Comparison of ENCODE assay signal across 8 cellular contexts in the genomic region with DNA sequence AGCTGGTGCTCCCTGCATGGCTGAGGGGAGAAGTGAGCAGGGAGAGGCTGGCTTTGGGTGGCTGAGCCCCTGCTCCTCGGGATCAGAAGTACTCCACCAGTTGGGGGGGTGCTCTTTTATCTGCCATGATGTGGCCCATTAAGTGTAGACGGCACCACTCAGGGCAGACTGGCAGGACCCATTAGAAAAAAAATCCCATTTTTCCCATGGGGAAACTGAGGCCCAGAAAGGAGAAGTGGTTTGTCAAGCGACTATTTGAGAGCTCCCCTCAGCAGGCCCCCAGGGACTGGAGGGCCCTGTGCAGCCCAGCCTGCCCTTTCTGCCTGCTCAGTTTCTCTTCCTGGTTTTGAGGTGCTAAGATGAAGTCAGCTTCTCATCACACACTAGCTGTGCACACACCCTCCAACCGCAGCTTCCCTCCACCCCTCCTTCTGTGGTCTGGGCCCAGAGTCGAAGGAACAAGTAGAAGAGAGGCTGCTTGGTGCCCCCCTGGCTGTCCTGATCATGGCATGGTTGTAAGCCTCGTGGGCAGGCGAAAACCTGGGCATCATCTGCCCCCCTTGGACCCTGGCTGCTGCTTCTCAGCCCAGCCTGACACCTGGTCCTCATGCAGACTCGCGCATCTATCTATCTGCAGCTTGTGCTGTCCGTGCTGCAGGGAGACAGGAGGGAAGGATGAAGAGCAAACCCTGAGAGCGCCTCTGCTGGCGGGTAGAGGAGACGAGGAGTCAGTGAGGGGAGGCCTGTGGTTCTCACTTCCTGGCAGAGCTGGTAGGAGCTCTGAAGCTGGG. TPM values are rescaled to one million over a fixed set of nuclear protein-coding genes. Genes with fewer than 3 reads are reported as not detected.
A peak's percentile ranks its signal among the peaks of the same experiment; 100 is the strongest.
DNase-seq lines count a peak whose midpoint lies in the region; ATAC-seq, FAIRE-seq and TF ChIP-seq lines count a peak whose summit lies in the region.

No MANE protein-coding gene starts in this region.

- peaks cover 4 to 13% of the 10 kb centered on the region in 2 donors for H3K36me3 ChIP-seq in duodenal mucosa (ENCODE audit: control insufficient read depth in 1 of 2, insufficient read depth in 2 of 2, low read length in 2 of 2)

- CTCF ChIA-PET in activated CD4-positive, alpha-beta memory T cell treated with anti-CD3 and anti-CD28 coated beads for 36 hours (lab: Charles Lee): interaction anchor here (0.5 to 22.0 kb wide), 27 partner anchors 8 to 242 kb away, joined by 3 to 1220 read pairs (median 4); partner anchors contain the start of genes COX5A, CSK, FAM219B and MPI

- H3K36me3 Mint-ChIP-seq in activated CD4-positive, alpha-beta memory T cell treated with anti-CD3 and anti-CD28 coated beads for 36 hours: peaks cover 69% of the 10 kb centered on the region
- H3K36me3 Mint-ChIP-seq in mesothelial cell of epicardium: no peaks in the 10 kb centered on the region

- peak; percentile 41 for ATAC-seq in HG02588 (IDR thresholded peaks at IDR 0.05; ENCODE audit: unreplicated experiment)

- H3K9me3 Mint-ChIP-seq in activated CD4-positive, alpha-beta memory T cell treated with anti-CD3 and anti-CD28 coated beads for 36 hours: no peaks in the 10 kb centered on the region
- no peaks in the 10 kb centered on the region for H3K9me3 Mint-ChIP-seq in mesothelial cell of epicardium

- H3K27me3 Mint-ChIP-seq in activated CD4-positive, alpha-beta memory T cell treated with anti-CD3 and anti-CD28 coated beads for 36 hours: no peaks in the 10 kb centered on the region
- no peaks in the 10 kb centered on the region for H3K27me3 Mint-ChIP-seq in mesothelial cell of epicardium (ENCODE audit: low read depth)

- peak overlapping the region; percentile 90 for H3K4me3 Mint-ChIP-seq in activated CD4-positive, alpha-beta memory T cell treated with anti-CD3 and anti-CD28 coated beads for 36 hours
- no peak overlapping the region for H3K4me3 Mint-ChIP-seq in mesothelial cell of epicardium

- peak; percentile 70 for DNase-seq in GM12892 (ENCODE audit: insufficient read length)
- peak; percentile 43 for DNase-seq in NCI-H226
- DNase-seq in activated CD4-positive, alpha-beta memory T cell treated with anti-CD3 and anti-CD28 coated beads for 36 hours: peak; percentile 97
- peak in 1 of 2 experiments; percentile 57 for DNase-seq in mesothelial cell of epicardium (ENCODE audit: low spot score in 2 of 2, unreplicated experiment in 2 of 2)
- DNase-seq in stimulated activated CD8-positive, alpha-beta memory T cell treated with anti-CD3 and anti-CD28 coated beads, Interleukin-7, amount 100 ng/mL, for 48 hours (ENCODE audit: extremely low read depth in 1 of 2, low read depth in 1 of 2): peak; percentile 82 to 95
- DNase-seq in NCI-H446 (lab: John Stamatoyannopoulos, UW): no peak

- peak overlapping the region; percentile 55 for H3K27ac ChIP-seq in duodenal mucosa (ENCODE audit: low read depth, low read length)

- POLR2A ChIA-PET in activated CD4-positive, alpha-beta memory T cell treated with anti-CD3 and anti-CD28 coated beads for 36 hours (lab: Charles Lee): interaction anchor here (0.7 to 9.4 kb wide), 12 partner anchors 8 to 151 kb away, joined by 3 to 116 read pairs (median 7); partner anchors contain the start of genes COX5A, CSK, FAM219B and ULK3

- no peaks in the 10 kb centered on the region for H3K9me3 ChIP-seq in duodenal mucosa (ENCODE audit: control insufficient read depth in 1 of 2, low read length in 2 of 2)

- TF ChIP-seq CTCF in mesothelial cell of epicardium (IDR thresholded peaks at IDR 0.05; ENCODE audit: unreplicated experiment): no peak

- H3K27ac Mint-ChIP-seq in activated CD4-positive, alpha-beta memory T cell treated with anti-CD3 and anti-CD28 coated beads for 36 hours: peak overlapping the region; percentile 99
- H3K27ac Mint-ChIP-seq in mesothelial cell of epicardium: peak overlapping the region; percentile 82

- no peaks in the 10 kb centered on the region for H3K27me3 ChIP-seq in duodenal mucosa (ENCODE audit: control insufficient read depth in 1 of 2, insufficient read depth in 2 of 2, low read length in 2 of 2)

- FAIRE-seq in GM12892 (lab: Jason Lieb, UNC): no peak

- peaks cover 91 to 97% of the 10 kb centered on the region in 2 donors for H3K4me1 ChIP-seq in duodenal mucosa (ENCODE audit: control insufficient read depth in 1 of 2, insufficient read depth in 2 of 2, low read length in 2 of 2)

- H3K9ac ChIP-seq in duodenal mucosa (ENCODE audit: low read depth in 1 of 2, low read length in 2 of 2): peak overlapping the region; percentile 52 to 71

- H3K4me1 Mint-ChIP-seq in activated CD4-positive, alpha-beta memory T cell treated with anti-CD3 and anti-CD28 coated beads for 36 hours (ENCODE audit: low read depth): peaks cover 53% of the 10 kb centered on the region
- peaks cover 44% of the 10 kb centered on the region for H3K4me1 Mint-ChIP-seq in mesothelial cell of epicardium

- no peak for TF ChIP-seq POLR2A in GM12892 (IDR thresholded peaks at IDR 0.05; ENCODE audit: low read depth, low read length)

- H3K4me3 ChIP-seq in duodenal mucosa (ENCODE audit: low read depth in 1 of 2, low read length in 2 of 2): peak overlapping the region; percentile 58 to 67

- intact Hi-C loops in activated CD4-positive, alpha-beta memory T cell treated with anti-CD3 and anti-CD28 coated beads for 36 hours (cut with micrococcal nuclease): loop anchor here (1.0 to 10.0 kb wide), 9 partner anchors 9 to 793 kb away; partner anchors contain the start of genes ARID3B, C15orf39, MPI and PML

RNA-seq across cellular contexts. Expression of gene CSK, which starts 5.6 kb away (rescaled TPM):
- 114 TPM for polyA plus RNA-seq in GM12892 (2012; ENCODE audit: missing spikeins)
- total RNA-seq in activated CD4-positive, alpha-beta memory T cell treated with anti-CD3 and anti-CD28 coated beads for 36 hours: 100 to 1,000 TPM; 260 to 262 TPM
- total RNA-seq in mesothelial cell of epicardium: 57.0 to 59.0 TPM (median 58.1 TPM) in 3 replicates

RNA-seq across cellular contexts. Expression of gene LMAN1L, which starts 25.2 kb away (rescaled TPM):
- polyA plus RNA-seq in GM12892 (2012; ENCODE audit: missing spikeins): 0.45 TPM
- total RNA-seq in activated CD4-positive, alpha-beta memory T cell treated with anti-CD3 and anti-CD28 coated beads for 36 hours: not detected
- 0.16 to 0.65 TPM (median 0.35 TPM) in 3 replicates for total RNA-seq in mesothelial cell of epicardium

RNA-seq across cellular contexts. Expression of gene CYP1A2, which starts 38.8 kb away (rescaled TPM):
- polyA plus RNA-seq in GM12892 (2012; ENCODE audit: missing spikeins): 0.15 TPM
- total RNA-seq in activated CD4-positive, alpha-beta memory T cell treated with anti-CD3 and anti-CD28 coated beads for 36 hours: not detected
- total RNA-seq in mesothelial cell of epicardium: 0.09 TPM in 1 of 3 replicates, not detected in the others

RNA-seq across cellular contexts. Expression of gene CPLX3, which starts 39.0 kb away (rescaled TPM):
- not detected for polyA plus RNA-seq in GM12892 (2012; ENCODE audit: missing spikeins)
- not detected for total RNA-seq in activated CD4-positive, alpha-beta memory T cell treated with anti-CD3 and anti-CD28 coated beads for 36 hours
- total RNA-seq in mesothelial cell of epicardium: 0.14 TPM in 1 of 3 replicates, not detected in the others

RNA-seq across cellular contexts. Expression of gene ULK3, which starts 55.5 kb away (rescaled TPM):
- 25.0 TPM for polyA plus RNA-seq in GM12892 (2012; ENCODE audit: missing spikeins)
- total RNA-seq in activated CD4-positive, alpha-beta memory T cell treated with anti-CD3 and anti-CD28 coated beads for 36 hours: 10 to 100 TPM; 51.4 to 57.6 TPM
- total RNA-seq in mesothelial cell of epicardium: 30.9 to 34.8 TPM (median 32.6 TPM) in 3 replicates

Comparison
In these comparisons a context has a peak if more than half of its experiments do, and no peak if none do; other contexts are left out.
1. DNase-seq: peak in GM12892 (single experiment), NCI-H226 (single experiment), activated CD4-positive, alpha-beta memory T cell treated with anti-CD3 and anti-CD28 coated beads for 36 hours (single experiment) and stimulated activated CD8-positive, alpha-beta memory T cell treated with anti-CD3 and anti-CD28 coated beads, Interleukin-7, amount 100 ng/mL, for 48 hours (2 of 2); none in NCI-H446 (0 of 2).